Comparison of ENCODE assay signal across 17 cellular contexts in genomic region chr10:56135806-56136205, GRCh38.
"Had no signal": no experiment of that assay in that cellular context is flagged by ENCODE, and none has a peak within 500 bp of the region (broad histone marks: within the 10 kb centered on the region; RNA-seq: fewer than 3 reads in every experiment).

No MANE protein-coding gene starts in this region.

- DNase-seq: activated CD4-positive, alpha-beta T cell treated with anti-CD3 and anti-CD28 coated beads for 1 hour; activated CD4-positive, alpha-beta T cell treated with anti-CD3 and anti-CD28 coated beads, Interleukin-2, amount 50 U/mL, for 4 hours; activated effector memory CD4-positive, alpha-beta T cell treated with anti-CD3 and anti-CD28 coated beads, Interleukin-2, amount 50 U/mL, for 16 hours; activated naive CD4-positive, alpha-beta T cell treated with anti-CD3 and anti-CD28 coated beads, Interleukin-2, amount 50 U/mL, for 16 hours; activated T-cell treated with anti-CD3 and anti-CD28 coated beads, Interleukin-2, amount 50 U/mL, for 72 hours; aorta; brain microvascular endothelial cell; central memory CD4-positive, alpha-beta T cell; dorsolateral prefrontal cortex; occipital lobe; stimulated activated CD8-positive, alpha-beta memory T cell treated with anti-CD3 and anti-CD28 coated beads, Interleukin-4, amount 100 ng/mL, for 48 hours; stimulated activated naive CD4-positive, alpha-beta T cell treated with Interleukin-2 at 50 U/mL for 16 hours; thyroid gland; uterus had no signal

- H3K27ac ChIP-seq: brain microvascular endothelial cell, dorsolateral prefrontal cortex, hepatocyte, thyroid gland, uterus, VCaP had no signal

- FAIRE-seq: colon had no signal

- H3K9me3 ChIP-seq: thyroid gland, uterus had no signal

- H3K4me3 ChIP-seq: dorsolateral prefrontal cortex, hepatocyte, thyroid gland, uterus had no signal

- ATAC-seq: activated T-cell treated with anti-CD3 and anti-CD28 coated beads, Interleukin-2, amount 50 U/mL, for 72 hours had no signal

- H3K27me3 ChIP-seq: brain microvascular endothelial cell, dorsolateral prefrontal cortex, hepatocyte, thyroid gland, uterus had no signal

- H3K36me3 ChIP-seq: brain microvascular endothelial cell, thyroid gland, uterus had no signal

- H3K4me1 ChIP-seq: thyroid gland, uterus had no signal
